8 cellular contexts compared by ENCODE assay signal in the genomic region with DNA sequence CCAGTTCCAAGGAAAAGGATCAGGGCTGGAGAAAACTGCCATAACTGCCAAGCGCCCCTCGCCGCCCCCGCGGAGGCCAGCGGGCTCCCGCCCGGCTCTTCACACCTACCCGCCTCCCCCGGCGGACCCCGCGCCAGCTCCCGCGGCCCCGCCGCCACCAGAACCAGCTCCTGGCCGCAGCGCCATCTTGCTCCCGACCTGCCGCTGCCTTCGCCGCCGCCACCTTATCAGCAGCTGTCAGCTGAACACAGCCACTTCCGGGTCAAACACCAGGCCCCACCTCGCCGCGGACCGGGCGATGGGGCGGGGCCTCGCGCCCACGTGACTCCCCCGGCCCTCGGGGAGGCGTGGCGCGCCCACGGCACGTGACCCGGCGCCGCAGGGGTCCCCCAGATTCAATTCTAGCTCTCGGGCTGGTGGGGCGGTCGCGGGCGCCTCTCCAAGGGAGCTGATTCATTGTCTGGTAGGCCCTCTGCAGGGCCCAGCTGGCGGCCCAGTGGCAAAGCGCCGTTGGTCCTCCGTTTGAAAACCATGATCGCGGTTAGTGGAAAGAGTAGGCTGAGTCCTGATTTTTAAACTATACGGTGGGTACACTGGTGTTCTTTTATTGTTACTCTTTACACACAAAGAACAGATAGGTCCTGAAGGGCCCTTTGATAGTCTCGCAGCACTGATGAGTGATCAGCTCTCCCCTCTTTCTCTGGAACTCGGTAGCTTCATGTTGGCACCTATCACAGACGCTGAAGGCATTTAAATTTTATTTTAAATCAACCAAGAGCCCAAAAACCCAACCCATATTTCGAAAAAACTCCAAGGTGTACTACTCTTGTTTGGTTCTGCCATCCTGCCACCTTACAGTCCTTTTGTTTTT. TPM values are rescaled to one million over a fixed set of nuclear protein-coding genes. Genes with fewer than 3 reads are reported as not detected.
DNase-seq lines count a peak whose midpoint lies in the region; ATAC-seq and TF ChIP-seq lines count a peak whose summit lies in the region.

SYNRG (minus strand) TSS at position 249 of the 871 bp plus-strand sequence; CDS start at position 186, 63 bp downstream.

- peak; percentile 6 to 46 (median 46) for TF ChIP-seq CTCF in vagina (IDR thresholded peaks at IDR 0.05)

- H3K4me3 ChIP-seq in right cardiac atrium (ENCODE audit: low read length) (peak within 1 kb of the TSS; percentile 85), vagina (peak within 1 kb of the TSS; percentile 84 to 92)

- DNase-seq in NCI-H1694 treated with DMSO at 0.1 percent for 48 hours (lab: John Stamatoyannopoulos, UW) = peak; percentile 96
- DNase-seq in T-helper 17 cell = peak; percentile 93 to 96 (median 96)
- peak; percentile 72 to 99 (median 95) for DNase-seq in anterior cingulate cortex (lab: John Stamatoyannopoulos, UW)
- peak; percentile 98 to 99 (median 98) for DNase-seq in right cardiac atrium
- peak; percentile 96 for DNase-seq in putamen (ENCODE audit: low spot score)
- peak; percentile 96 to 97 for DNase-seq in vagina (ENCODE audit: extremely low spot score in 2 of 2)

- no peaks in the 10 kb centered on the region for H3K27me3 Mint-ChIP-seq in T-helper 17 cell

- H3K4me1 ChIP-seq in right cardiac atrium (ENCODE audit: control insufficient read depth, insufficient read depth, low read length) = peaks cover 2% of the 10 kb centered on the region
- peaks cover 36% of the 10 kb centered on the region for H3K4me1 ChIP-seq in vagina

- intact Hi-C loops in right cardiac atrium (cut with DNase I) (no loop called here), vagina (cut with DNase I) (no loop called here)

- TF ChIP-seq POLR2A in GM15510 (IDR thresholded peaks at IDR 0.05; ENCODE audit: borderline replicate concordance, extremely low read depth, insufficient read length) (peak; percentile 90), vagina (IDR thresholded peaks at IDR 0.05) (peak in 1 of 2 donors; percentile 68)

- H3K27me3 ChIP-seq in right cardiac atrium (ENCODE audit: control insufficient read depth, insufficient read depth) (no peaks in the 10 kb centered on the region), vagina (no peaks in the 10 kb centered on the region)

- peaks cover 23% of the 10 kb centered on the region for H3K4me1 Mint-ChIP-seq in T-helper 17 cell

- H3K27ac ChIP-seq in right cardiac atrium (ENCODE audit: low read length) = peak within 1 kb of the TSS; percentile 66
- peak within 1 kb of the TSS; percentile 91 for H3K27ac ChIP-seq in vagina

- no peaks in the 10 kb centered on the region for H3K36me3 ChIP-seq in vagina

- H3K9me3 ChIP-seq in T-helper 17 cell (ENCODE audit: control insufficient read depth, low read length, poor library complexity, severe bottlenecking) (no peaks in the 10 kb centered on the region), right cardiac atrium (ENCODE audit: control insufficient read depth, low read length) (no peaks in the 10 kb centered on the region), vagina (no peaks in the 10 kb centered on the region)

- 2% methylated on average over 60 of the region's 60 CpGs for WGBS in right cardiac atrium

- no peaks in the 10 kb centered on the region for H3K36me3 Mint-ChIP-seq in T-helper 17 cell (ENCODE audit: low read depth)

- H3K4me3 Mint-ChIP-seq in T-helper 17 cell = peak within 1 kb of the TSS; percentile 93

- peak; percentile 77 for ATAC-seq in HG02938 (IDR thresholded peaks at IDR 0.05; ENCODE audit: unreplicated experiment)
- ATAC-seq in T-helper 17 cell = peak; percentile 84
- peak; percentile 99 for ATAC-seq in right cardiac atrium

- H3K27ac Mint-ChIP-seq in T-helper 17 cell = peak within 1 kb of the TSS; percentile 96

RNA-seq across cellular contexts. Expression of gene SYNRG, which starts in this region (rescaled TPM):
- 10 to 100 TPM; 76.2 to 91.9 TPM for total RNA-seq in T-helper 17 cell
- total RNA-seq in right cardiac atrium = 10 to 100 TPM; 30.3 to 35.9 (median 35.5) TPM
- polyA plus RNA-seq in right cardiac atrium = 6.0 TPM
- total RNA-seq in vagina = 42.2 TPM

Comparison
In these comparisons a context has a peak if more than half of its experiments do, and no peak if none do; other contexts are left out.
1. Peak in every context shown above with its lines: DNase-seq, ATAC-seq, H3K4me3 ChIP-seq and H3K27ac ChIP-seq.